Comparison of ENCODE assay signal across 8 cellular contexts in genomic region chr3:138186803-138187295, GRCh38. TPM values are rescaled to one million over a fixed set of nuclear protein-coding genes. Genes with fewer than 3 reads are reported as not detected.
DNase-seq lines count a peak whose midpoint lies in the region; ATAC-seq and TF ChIP-seq lines count a peak whose summit lies in the region.

No MANE protein-coding gene starts in this region.

- H3K9me3 ChIP-seq in A673 (ENCODE audit: low read depth, low read length, poor library complexity, severe bottlenecking), result no peaks in the 10 kb centered on the region
- H3K9me3 ChIP-seq in effector memory CD4-positive, alpha-beta T cell (ENCODE audit: control insufficient read depth, low read length), result no peaks in the 10 kb centered on the region

- peak; percentile 92 for DNase-seq in A673 (ENCODE audit: low spot score)
- DNase-seq in NCI-H2196 treated with DMSO at 0.1 percent for 48 hours (lab: John Stamatoyannopoulos, UW; ENCODE audit: unreplicated experiment), result peak; percentile 89
- peak; percentile 87 for DNase-seq in activated CD4-positive, alpha-beta T cell treated with anti-CD3 and anti-CD28 coated beads, Interleukin-2, amount 50 U/mL, for 1 hour
- peak; percentile 75 to 81 (median 80) for DNase-seq in effector memory CD4-positive, alpha-beta T cell
- peak; percentile 96 for DNase-seq in mesenteric fat pad (ENCODE audit: low spot score)
- peak; percentile 77 to 78 for DNase-seq in stimulated activated CD8-positive, alpha-beta memory T cell treated with anti-CD3 and anti-CD28 coated beads, Interleukin-15, amount 100 ng/mL, for 4 hours (ENCODE audit: low read depth in 2 of 2)

- peak overlapping the region; percentile 99 for H3K27ac ChIP-seq in A673 (ENCODE audit: low read depth, low read length, poor library complexity, severe bottlenecking)
- peak overlapping the region; percentile 90 for H3K27ac ChIP-seq in effector memory CD4-positive, alpha-beta T cell (ENCODE audit: insufficient read depth, low read length, poor library complexity, severe bottlenecking)

- ATAC-seq in GM18858 (IDR thresholded peaks at IDR 0.05; ENCODE audit: unreplicated experiment), result peak; percentile 81
- ATAC-seq in HG03095 (IDR thresholded peaks at IDR 0.05; ENCODE audit: unreplicated experiment), result peak; percentile 88

- intact Hi-C loops in A673 (cut with micrococcal nuclease; ENCODE audit: unreplicated experiment), result loop anchor here (5.0 kb wide), 1 partner anchor 145 kb away; no protein-coding TSS in a partner anchor

- BruUV-seq in A673 (replicated peaks; lab: Mats Ljungman, UMichigan), result no TSS peak

- H3K4me1 ChIP-seq in A673 (ENCODE audit: insufficient read depth, low read length, poor library complexity, severe bottlenecking), result peaks cover 10% of the 10 kb centered on the region
- H3K4me1 ChIP-seq in effector memory CD4-positive, alpha-beta T cell (ENCODE audit: control insufficient read depth, insufficient read depth, low read length, poor library complexity, severe bottlenecking), result peaks cover 10% of the 10 kb centered on the region

- no peaks in the 10 kb centered on the region for H3K27me3 ChIP-seq in A673 (replicated peaks; ENCODE audit: insufficient read depth, low read depth, low read length, poor library complexity)
- peaks cover 8% of the 10 kb centered on the region for H3K27me3 ChIP-seq in effector memory CD4-positive, alpha-beta T cell (replicated peaks; ENCODE audit: control insufficient read depth, insufficient read depth, low read length, poor library complexity, severe bottlenecking)

- CTCF ChIA-PET in A673 (lab: Charles Lee), result no interaction called here

- POLR2A ChIA-PET in A673 (lab: Charles Lee; ENCODE audit: low non-redundant PET), result interaction anchor here (0.6 kb wide), 1 partner anchor 29 kb away, joined by 23 read pairs; no protein-coding TSS in a partner anchor

- H3K36me3 ChIP-seq in A673 (ENCODE audit: insufficient read depth, low read length, poor library complexity, severe bottlenecking), result peaks cover 7% of the 10 kb centered on the region
- peaks cover 2% of the 10 kb centered on the region for H3K36me3 ChIP-seq in effector memory CD4-positive, alpha-beta T cell (ENCODE audit: control insufficient read depth, insufficient read depth, low read length)

- TF ChIP-seq CTCF in A673 (conservative IDR thresholded peaks at IDR 0.05; ENCODE audit: low read depth, low read length), result no peak

- peak overlapping the region; percentile 92 for H3K4me3 ChIP-seq in A673 (ENCODE audit: low read depth, low read length, poor library complexity, severe bottlenecking)
- peak overlapping the region; percentile 99 for H3K4me3 ChIP-seq in effector memory CD4-positive, alpha-beta T cell (ENCODE audit: insufficient read depth, low read depth, low read length, poor library complexity, severe bottlenecking)

RNA-seq across cellular contexts. Expression of gene ARMC8, which starts 0.3 kb away (rescaled TPM):
- 48.0 and 55.8 TPM in 2 replicates for total RNA-seq in A673 (2021)
- 102 TPM for total RNA-seq in mesenteric fat pad

RNA-seq across cellular contexts. Expression of gene DBR1, which starts 12.1 kb away (rescaled TPM):
- total RNA-seq in A673 (2021), result 25.6 and 33.1 TPM in 2 replicates
- 11.1 TPM for total RNA-seq in mesenteric fat pad

RNA-seq across cellular contexts. Expression of gene A4GNT, which starts 54.7 kb away (rescaled TPM):
- total RNA-seq in A673 (2021) (not detected in 2 replicates), mesenteric fat pad (not detected)

Comparison
In these comparisons a context has a peak if more than half of its experiments do, and no peak if none do; other contexts are left out.
1. Peak in every context shown above with its lines: DNase-seq, ATAC-seq, H3K4me3 ChIP-seq and H3K27ac ChIP-seq.